ENCODE assay signal across 14 cellular contexts in genomic region chr6:89495961-89496535, GRCh38.
"Had no signal": no experiment of that assay in that cellular context is flagged by ENCODE, and none has a peak within 500 bp of the region (broad histone marks: within the 10 kb centered on the region; RNA-seq: fewer than 3 reads in every experiment).

No MANE protein-coding gene starts in this region.

- H3K4me3 ChIP-seq: adrenal gland, cardiac muscle cell, suprapubic skin had no signal

- ATAC-seq: activated T-cell treated with anti-CD3 and anti-CD28 coated beads, Interleukin-2, amount 50 U/mL, for 4 hours; foreskin keratinocyte; sciatic nerve had no signal

- H3K36me3 Mint-ChIP-seq: activated naive CD4-positive, alpha-beta T cell treated with anti-CD3 and anti-CD28 coated beads, Interleukin-2, amount 50 U/mL, for 24 hours had no signal

- H3K36me3 ChIP-seq: adrenal gland, cardiac muscle cell, suprapubic skin had no signal

- H3K27me3 Mint-ChIP-seq: activated naive CD4-positive, alpha-beta T cell treated with anti-CD3 and anti-CD28 coated beads, Interleukin-2, amount 50 U/mL, for 24 hours; stimulated activated naive CD8-positive, alpha-beta T cell treated with anti-CD3 and anti-CD28 coated beads, Interleukin-15, Interleukin-2, amounts not matched to agents 100 ng/mL and 50 ng/mL, for 24 hours had no signal

- H3K9me3 Mint-ChIP-seq: activated CD4-positive, alpha-beta memory T cell treated with anti-CD3 and anti-CD28 coated beads, Interleukin-2, amount 10 ng/mL, durations not matched to agents 7 days and 5 days; activated naive CD4-positive, alpha-beta T cell treated with anti-CD3 and anti-CD28 coated beads, Interleukin-2, amount 50 U/mL, for 24 hours; activated T-cell treated with anti-CD3 and anti-CD28 coated beads, Interleukin-2, amount 50 U/mL, for 4 hours; stimulated activated naive CD8-positive, alpha-beta T cell treated with anti-CD3 and anti-CD28 coated beads, Interleukin-15, Interleukin-2, amounts not matched to agents 100 ng/mL and 50 ng/mL, for 24 hours had no signal

- H3K4me1 Mint-ChIP-seq: activated CD4-positive, alpha-beta memory T cell treated with anti-CD3 and anti-CD28 coated beads, Interleukin-2, amount 10 ng/mL, durations not matched to agents 7 days and 5 days; activated naive CD4-positive, alpha-beta T cell treated with anti-CD3 and anti-CD28 coated beads, Interleukin-2, amount 50 U/mL, for 24 hours had no signal

- H3K4me3 Mint-ChIP-seq: activated CD4-positive, alpha-beta memory T cell treated with anti-CD3 and anti-CD28 coated beads, Interleukin-2, amount 10 ng/mL, durations not matched to agents 7 days and 5 days; activated naive CD4-positive, alpha-beta T cell treated with anti-CD3 and anti-CD28 coated beads, Interleukin-2, amount 50 U/mL, for 24 hours; activated T-cell treated with anti-CD3 and anti-CD28 coated beads, Interleukin-2, amount 50 U/mL, for 4 hours; stimulated activated naive CD8-positive, alpha-beta T cell treated with anti-CD3 and anti-CD28 coated beads, Interleukin-15, Interleukin-2, amounts not matched to agents 100 ng/mL and 50 ng/mL, for 24 hours had no signal

- H3K9me3 ChIP-seq: adrenal gland, suprapubic skin had no signal

- DNase-seq: activated CD4-positive, alpha-beta memory T cell treated with anti-CD3 and anti-CD28 coated beads, Interleukin-2, amount 10 ng/mL, durations not matched to agents 7 days and 5 days; activated CD4-positive, alpha-beta T cell treated with anti-CD3 and anti-CD28 coated beads for 4 hours; activated effector memory CD4-positive, alpha-beta T cell treated with anti-CD3 and anti-CD28 coated beads, Interleukin-2, amount 50 U/mL, for 16 hours; activated T-cell treated with anti-CD3 and anti-CD28 coated beads, Interleukin-2, amount 50 U/mL, for 4 hours; adrenal gland; foreskin keratinocyte; kidney glomerular epithelial cell; T-helper 9 cell; trophoblast cell had no signal

- H3K4me1 ChIP-seq: adrenal gland, foreskin keratinocyte, suprapubic skin had no signal

- H3K27me3 ChIP-seq: adrenal gland, cardiac muscle cell, foreskin keratinocyte, suprapubic skin had no signal

- H3K27ac ChIP-seq: adrenal gland, cardiac muscle cell, foreskin keratinocyte, suprapubic skin had no signal

- H3K27ac Mint-ChIP-seq: activated CD4-positive, alpha-beta memory T cell treated with anti-CD3 and anti-CD28 coated beads, Interleukin-2, amount 10 ng/mL, durations not matched to agents 7 days and 5 days; activated naive CD4-positive, alpha-beta T cell treated with anti-CD3 and anti-CD28 coated beads, Interleukin-2, amount 50 U/mL, for 24 hours; stimulated activated naive CD8-positive, alpha-beta T cell treated with anti-CD3 and anti-CD28 coated beads, Interleukin-15, Interleukin-2, amounts not matched to agents 100 ng/mL and 50 ng/mL, for 24 hours had no signal
